In the genomic region with DNA sequence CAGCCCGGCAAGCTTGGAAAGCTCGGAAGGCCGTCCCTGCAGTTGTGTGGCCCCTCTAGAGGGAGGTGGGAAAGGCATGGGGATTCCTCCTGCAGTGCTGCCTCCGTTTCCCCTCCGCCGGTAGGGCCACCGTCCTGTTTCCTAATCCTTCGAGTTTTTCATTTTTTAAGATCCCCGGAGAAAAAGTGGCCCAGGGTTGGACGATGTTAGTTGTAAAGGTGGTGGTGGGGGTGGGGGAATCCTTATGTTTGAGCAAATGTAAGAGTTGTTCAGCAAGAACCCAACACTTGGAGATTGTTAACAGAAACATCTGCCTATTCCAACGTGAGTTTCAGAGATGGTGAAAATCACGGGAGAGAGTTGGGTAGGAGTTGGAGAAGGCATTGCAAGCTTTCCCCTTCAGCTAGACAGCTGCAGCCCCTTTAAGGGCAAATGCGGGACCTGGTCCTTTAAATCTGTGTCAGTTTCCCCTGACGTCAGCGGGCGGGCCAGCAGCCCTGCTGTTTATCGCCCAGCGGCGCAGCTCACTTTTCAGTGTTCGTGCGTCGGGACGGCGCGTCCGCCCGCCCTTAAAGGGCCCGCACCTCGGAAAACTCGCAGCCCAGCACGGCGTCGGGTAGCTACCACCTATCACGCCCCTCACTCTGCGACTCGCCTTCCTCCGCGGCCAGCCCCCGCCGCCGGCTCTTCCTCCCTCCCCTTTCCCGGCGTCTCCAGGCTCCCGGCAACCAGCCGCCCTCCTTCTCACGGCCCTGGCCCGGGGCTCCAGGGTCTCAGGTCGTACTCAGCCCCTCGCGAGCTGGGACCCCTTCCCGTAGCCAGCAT, we compare ENCODE assay signal across 8 cellular contexts. TPM values are rescaled to one million over a fixed set of nuclear protein-coding genes. Genes with fewer than 3 reads are reported as not detected.
DNase-seq lines count a peak whose midpoint lies in the region; ATAC-seq and TF ChIP-seq lines count a peak whose summit lies in the region.

Gene SIDT2, plus strand, starts transcription at position 534 of the 825 bp plus-strand sequence. CDS start 521 bp downstream, outside the sequence.

- TF ChIP-seq CTCF in ascending aorta (IDR thresholded peaks at IDR 0.05) (peak in 1 of 3 experiments; percentile 7), uterus (IDR thresholded peaks at IDR 0.05) (peak in 2 of 4 experiments; percentile 36 to 48)

- peak within 1 kb of the TSS; percentile 90 for H3K27ac Mint-ChIP-seq in T-helper 2 cell treated with Interferon-gamma antibody and Interleukin-4, amounts not matched to agents 5 μg/mL and 100 μg/mL, for 36 hours

- intact Hi-C loops in ascending aorta (cut with DNase I): loop anchor here (1.0 to 10.0 kb wide), 5 partner anchors 21 to 1259 kb away; partner anchors contain the start of genes BACE1, KMT2A, PAFAH1B2 and PCSK7
- intact Hi-C loops in right cardiac atrium (cut with DNase I): no loop called here
- intact Hi-C loops in uterus (cut with DNase I; ENCODE audit: low total_unique reads): no loop called here

- peak within 1 kb of the TSS; percentile 98 to 99 for H3K27ac ChIP-seq in ascending aorta
- peak within 1 kb of the TSS; percentile 92 for H3K27ac ChIP-seq in right cardiac atrium (ENCODE audit: low read length)
- peak within 1 kb of the TSS; percentile 90 to 98 for H3K27ac ChIP-seq in uterus

- H3K4me1 ChIP-seq in ascending aorta: peaks cover 14 to 28% of the 10 kb centered on the region in 2 donors
- H3K4me1 ChIP-seq in right cardiac atrium (ENCODE audit: control insufficient read depth, insufficient read depth, low read length): peaks cover 17% of the 10 kb centered on the region
- peaks cover 5 to 10% of the 10 kb centered on the region in 2 donors for H3K4me1 ChIP-seq in uterus

- WGBS in right cardiac atrium: under 1% methylated on average over 51 of the region's 51 CpGs

- H3K9me3 ChIP-seq in ascending aorta (no peaks in the 10 kb centered on the region), right cardiac atrium (ENCODE audit: control insufficient read depth, low read length) (no peaks in the 10 kb centered on the region), uterus (no peaks in the 10 kb centered on the region)

- H3K36me3 ChIP-seq in ascending aorta (peaks cover 12 to 18% of the 10 kb centered on the region in 2 donors), uterus (no peaks in the 10 kb centered on the region)

- H3K4me3 ChIP-seq in ascending aorta (peak within 1 kb of the TSS; percentile 84 to 97), right cardiac atrium (ENCODE audit: low read length) (peak within 1 kb of the TSS; percentile 93), uterus (peak within 1 kb of the TSS; percentile 94 to 95)

- H3K9me3 Mint-ChIP-seq in T-helper 2 cell treated with Interferon-gamma antibody and Interleukin-4, amounts not matched to agents 5 μg/mL and 100 μg/mL, for 36 hours: no peaks in the 10 kb centered on the region

- H3K36me3 Mint-ChIP-seq in T-helper 2 cell treated with Interferon-gamma antibody and Interleukin-4, amounts not matched to agents 5 μg/mL and 100 μg/mL, for 36 hours (ENCODE audit: low read depth): peaks cover 4% of the 10 kb centered on the region

- H3K4me3 Mint-ChIP-seq in T-helper 2 cell treated with Interferon-gamma antibody and Interleukin-4, amounts not matched to agents 5 μg/mL and 100 μg/mL, for 36 hours: peak within 1 kb of the TSS; percentile 96

- H3K27me3 Mint-ChIP-seq in T-helper 2 cell treated with Interferon-gamma antibody and Interleukin-4, amounts not matched to agents 5 μg/mL and 100 μg/mL, for 36 hours (ENCODE audit: low read depth): no peaks in the 10 kb centered on the region

- peak; percentile 96 to 99 for TF ChIP-seq POLR2A in uterus (IDR thresholded peaks at IDR 0.05)

- ATAC-seq in GM18499 (IDR thresholded peaks at IDR 0.05; ENCODE audit: insufficient read depth, unreplicated experiment) (peak; percentile 81), HG02970 (IDR thresholded peaks at IDR 0.05; ENCODE audit: low FRiP score, unreplicated experiment) (peak; percentile 80), right cardiac atrium (peak; percentile 94 to 95)

- H3K27me3 ChIP-seq in ascending aorta: no peaks in the 10 kb centered on the region
- no peaks in the 10 kb centered on the region for H3K27me3 ChIP-seq in right cardiac atrium (ENCODE audit: control insufficient read depth, insufficient read depth)
- no peaks in the 10 kb centered on the region for H3K27me3 ChIP-seq in uterus

- DNase-seq in NCI-H1930 (lab: John Stamatoyannopoulos, UW): peak; percentile 83 to 90
- DNase-seq in T-helper 2 cell treated with Interferon-gamma antibody and Interleukin-4, amounts not matched to agents 5 μg/mL and 100 μg/mL, for 36 hours (ENCODE audit: low spot score): peak; percentile 91
- peak; percentile 79 to 97 for DNase-seq in ascending aorta (ENCODE audit: low spot score in 2 of 2)
- peak; percentile 96 to 98 (median 98) for DNase-seq in right cardiac atrium
- DNase-seq in pulmonary artery endothelial cell (ENCODE audit: low read depth, low spot score): peak; percentile 80
- peak; percentile 95 for DNase-seq in uterus

- H3K4me1 Mint-ChIP-seq in T-helper 2 cell treated with Interferon-gamma antibody and Interleukin-4, amounts not matched to agents 5 μg/mL and 100 μg/mL, for 36 hours (ENCODE audit: low read depth): peaks cover 27% of the 10 kb centered on the region

RNA-seq across cellular contexts. Expression of gene SIDT2, which starts in this region (rescaled TPM):
- total RNA-seq in ascending aorta: 45.4 TPM
- 10 to 100 TPM; 34.6 to 57.4 (median 40.8) TPM for total RNA-seq in right cardiac atrium
- 28.6 TPM for polyA plus RNA-seq in right cardiac atrium
- total RNA-seq in pulmonary artery endothelial cell: 12.5 and 13.1 TPM in 2 replicates
- total RNA-seq in uterus: 10 to 100 TPM in 3 of 4 donors, 1 to 10 TPM in 1; 6.4 to 91.3 (median 28.7) TPM

Comparison
In these comparisons a context has a peak if more than half of its experiments do, and no peak if none do; other contexts are left out.
1. Peak in every context shown above with its lines: DNase-seq, ATAC-seq, H3K4me3 ChIP-seq and H3K27ac ChIP-seq.